Comparison of ENCODE assay signal across 1 cellular context in the genomic region with DNA sequence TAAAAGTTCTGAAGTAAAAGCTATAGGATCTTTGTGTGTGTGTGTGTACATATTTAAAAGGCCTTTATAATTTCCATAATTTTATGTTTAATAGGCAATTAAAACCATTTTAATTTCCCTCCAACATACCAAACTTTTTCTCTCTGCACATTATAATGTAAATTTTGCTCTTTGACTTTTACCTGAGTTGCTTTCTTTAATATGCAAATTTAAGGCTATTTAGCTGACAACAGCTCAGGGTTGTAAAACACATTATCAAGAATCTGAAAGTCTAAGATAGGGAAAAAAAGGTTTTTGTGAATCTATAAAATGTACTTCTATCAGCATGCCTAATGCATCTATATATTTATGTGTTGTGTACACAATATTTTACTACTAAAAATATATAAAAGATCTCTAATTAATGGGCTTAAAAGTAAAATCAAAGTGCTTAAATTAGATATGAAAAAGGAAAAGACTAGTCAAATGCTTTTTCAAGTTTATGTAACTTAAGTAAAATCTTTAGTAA.
TF ChIP-seq lines count a peak whose summit lies in the region.

No MANE protein-coding gene starts in this region.

TF ChIP-seq in H1, 55 proteins besides CTCF, POLR2A, EP300 and RAD21:
- no peak for TF ChIP-seq CEBPB (IDR thresholded peaks at IDR 0.05; ENCODE audit: low read depth, low read length)
- no peak for TF ChIP-seq SP1 (IDR thresholded peaks at IDR 0.05; ENCODE audit: low read depth, low read length)
- no peak for TF ChIP-seq HDAC2 (IDR thresholded peaks at IDR 0.05; ENCODE audit: borderline replicate concordance in 1 of 2, low read depth in 2 of 2, low read length in 2 of 2)
- no peak for TF ChIP-seq SRF (IDR thresholded peaks at IDR 0.05; ENCODE audit: low read depth, low read length)
- no peak for TF ChIP-seq ZNF274 (IDR thresholded peaks at IDR 0.05; ENCODE audit: borderline replicate concordance, extremely low read depth, low read length)
- no peak for TF ChIP-seq TCF12 (IDR thresholded peaks at IDR 0.05; ENCODE audit: low read depth, low read length)
- peak; percentile 27; the same call in 1 of the 2 replicates for TF ChIP-seq POU5F1 (IDR thresholded peaks at IDR 0.05; ENCODE audit: low read depth, low read length)
- no peak for TF ChIP-seq TBP (IDR thresholded peaks at IDR 0.05; ENCODE audit: low read depth, low read length)
- TF ChIP-seq, protein P1, sequence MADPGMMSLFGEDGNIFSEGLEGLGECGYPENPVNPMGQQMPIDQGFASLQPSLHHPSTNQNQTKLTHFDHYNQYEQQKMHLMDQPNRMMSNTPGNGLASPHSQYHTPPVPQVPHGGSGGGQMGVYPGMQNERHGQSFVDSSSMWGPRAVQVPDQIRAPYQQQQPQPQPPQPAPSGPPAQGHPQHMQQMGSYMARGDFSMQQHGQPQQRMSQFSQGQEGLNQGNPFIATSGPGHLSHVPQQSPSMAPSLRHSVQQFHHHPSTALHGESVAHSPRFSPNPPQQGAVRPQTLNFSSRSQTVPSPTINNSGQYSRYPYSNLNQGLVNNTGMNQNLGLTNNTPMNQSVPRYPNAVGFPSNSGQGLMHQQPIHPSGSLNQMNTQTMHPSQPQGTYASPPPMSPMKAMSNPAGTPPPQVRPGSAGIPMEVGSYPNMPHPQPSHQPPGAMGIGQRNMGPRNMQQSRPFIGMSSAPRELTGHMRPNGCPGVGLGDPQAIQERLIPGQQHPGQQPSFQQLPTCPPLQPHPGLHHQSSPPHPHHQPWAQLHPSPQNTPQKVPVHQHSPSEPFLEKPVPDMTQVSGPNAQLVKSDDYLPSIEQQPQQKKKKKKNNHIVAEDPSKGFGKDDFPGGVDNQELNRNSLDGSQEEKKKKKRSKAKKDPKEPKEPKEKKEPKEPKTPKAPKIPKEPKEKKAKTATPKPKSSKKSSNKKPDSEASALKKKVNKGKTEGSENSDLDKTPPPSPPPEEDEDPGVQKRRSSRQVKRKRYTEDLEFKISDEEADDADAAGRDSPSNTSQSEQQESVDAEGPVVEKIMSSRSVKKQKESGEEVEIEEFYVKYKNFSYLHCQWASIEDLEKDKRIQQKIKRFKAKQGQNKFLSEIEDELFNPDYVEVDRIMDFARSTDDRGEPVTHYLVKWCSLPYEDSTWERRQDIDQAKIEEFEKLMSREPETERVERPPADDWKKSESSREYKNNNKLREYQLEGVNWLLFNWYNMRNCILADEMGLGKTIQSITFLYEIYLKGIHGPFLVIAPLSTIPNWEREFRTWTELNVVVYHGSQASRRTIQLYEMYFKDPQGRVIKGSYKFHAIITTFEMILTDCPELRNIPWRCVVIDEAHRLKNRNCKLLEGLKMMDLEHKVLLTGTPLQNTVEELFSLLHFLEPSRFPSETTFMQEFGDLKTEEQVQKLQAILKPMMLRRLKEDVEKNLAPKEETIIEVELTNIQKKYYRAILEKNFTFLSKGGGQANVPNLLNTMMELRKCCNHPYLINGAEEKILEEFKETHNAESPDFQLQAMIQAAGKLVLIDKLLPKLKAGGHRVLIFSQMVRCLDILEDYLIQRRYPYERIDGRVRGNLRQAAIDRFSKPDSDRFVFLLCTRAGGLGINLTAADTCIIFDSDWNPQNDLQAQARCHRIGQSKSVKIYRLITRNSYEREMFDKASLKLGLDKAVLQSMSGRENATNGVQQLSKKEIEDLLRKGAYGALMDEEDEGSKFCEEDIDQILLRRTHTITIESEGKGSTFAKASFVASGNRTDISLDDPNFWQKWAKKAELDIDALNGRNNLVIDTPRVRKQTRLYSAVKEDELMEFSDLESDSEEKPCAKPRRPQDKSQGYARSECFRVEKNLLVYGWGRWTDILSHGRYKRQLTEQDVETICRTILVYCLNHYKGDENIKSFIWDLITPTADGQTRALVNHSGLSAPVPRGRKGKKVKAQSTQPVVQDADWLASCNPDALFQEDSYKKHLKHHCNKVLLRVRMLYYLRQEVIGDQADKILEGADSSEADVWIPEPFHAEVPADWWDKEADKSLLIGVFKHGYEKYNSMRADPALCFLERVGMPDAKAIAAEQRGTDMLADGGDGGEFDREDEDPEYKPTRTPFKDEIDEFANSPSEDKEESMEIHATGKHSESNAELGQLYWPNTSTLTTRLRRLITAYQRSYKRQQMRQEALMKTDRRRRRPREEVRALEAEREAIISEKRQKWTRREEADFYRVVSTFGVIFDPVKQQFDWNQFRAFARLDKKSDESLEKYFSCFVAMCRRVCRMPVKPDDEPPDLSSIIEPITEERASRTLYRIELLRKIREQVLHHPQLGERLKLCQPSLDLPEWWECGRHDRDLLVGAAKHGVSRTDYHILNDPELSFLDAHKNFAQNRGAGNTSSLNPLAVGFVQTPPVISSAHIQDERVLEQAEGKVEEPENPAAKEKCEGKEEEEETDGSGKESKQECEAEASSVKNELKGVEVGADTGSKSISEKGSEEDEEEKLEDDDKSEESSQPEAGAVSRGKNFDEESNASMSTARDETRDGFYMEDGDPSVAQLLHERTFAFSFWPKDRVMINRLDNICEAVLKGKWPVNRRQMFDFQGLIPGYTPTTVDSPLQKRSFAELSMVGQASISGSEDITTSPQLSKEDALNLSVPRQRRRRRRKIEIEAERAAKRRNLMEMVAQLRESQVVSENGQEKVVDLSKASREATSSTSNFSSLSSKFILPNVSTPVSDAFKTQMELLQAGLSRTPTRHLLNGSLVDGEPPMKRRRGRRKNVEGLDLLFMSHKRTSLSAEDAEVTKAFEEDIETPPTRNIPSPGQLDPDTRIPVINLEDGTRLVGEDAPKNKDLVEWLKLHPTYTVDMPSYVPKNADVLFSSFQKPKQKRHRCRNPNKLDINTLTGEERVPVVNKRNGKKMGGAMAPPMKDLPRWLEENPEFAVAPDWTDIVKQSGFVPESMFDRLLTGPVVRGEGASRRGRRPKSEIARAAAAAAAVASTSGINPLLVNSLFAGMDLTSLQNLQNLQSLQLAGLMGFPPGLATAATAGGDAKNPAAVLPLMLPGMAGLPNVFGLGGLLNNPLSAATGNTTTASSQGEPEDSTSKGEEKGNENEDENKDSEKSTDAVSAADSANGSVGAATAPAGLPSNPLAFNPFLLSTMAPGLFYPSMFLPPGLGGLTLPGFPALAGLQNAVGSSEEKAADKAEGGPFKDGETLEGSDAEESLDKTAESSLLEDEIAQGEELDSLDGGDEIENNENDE (IDR thresholded peaks at IDR 0.05; ENCODE audit: insufficient replicate concordance, low read length), result peak; percentile 95
- no peak for TF ChIP-seq KDM1A (IDR thresholded peaks at IDR 0.05; ENCODE audit: borderline replicate concordance, low read length)
- TF ChIP-seq KDM4A (IDR thresholded peaks at IDR 0.05; ENCODE audit: low read depth, low read length, severe bottlenecking), result no peak
- TF ChIP-seq KDM5A (IDR thresholded peaks at IDR 0.05; ENCODE audit: low read length), result no peak
